In the genomic region with DNA sequence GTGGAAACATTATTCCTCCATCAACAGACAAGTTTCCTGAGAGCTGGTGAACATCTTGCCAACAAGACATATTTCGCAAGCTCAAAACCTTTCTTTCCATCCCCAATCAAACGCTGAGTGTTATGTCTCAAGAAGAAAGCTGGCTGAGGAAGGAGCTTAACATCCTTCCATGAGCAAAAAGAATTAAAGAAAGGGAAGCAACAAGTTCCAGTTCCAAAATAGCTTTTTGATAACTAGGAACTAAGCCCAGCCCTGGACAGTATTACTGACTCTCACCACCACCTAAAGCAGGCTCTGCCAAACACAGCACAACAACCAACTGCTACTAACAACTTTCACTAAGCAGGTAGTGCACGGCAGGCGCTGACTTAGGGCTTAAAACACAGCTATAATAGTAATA, we compare ENCODE assay signal across 10 cellular contexts. TPM values are rescaled to one million over a fixed set of nuclear protein-coding genes. Genes with fewer than 3 reads are reported as not detected.
A peak's percentile ranks its signal among the peaks of the same experiment; 100 is the strongest.
DNase-seq lines count a peak whose midpoint lies in the region; ATAC-seq and TF ChIP-seq lines count a peak whose summit lies in the region.
"Had no signal": no experiment of that assay in that cellular context is flagged by ENCODE, and none has a peak within 500 bp of the region (broad histone marks: within the 10 kb centered on the region; RNA-seq: fewer than 3 reads in every experiment).

No MANE protein-coding gene starts in this region.

- peak overlapping the region; percentile 63 for H3K27ac ChIP-seq in cingulate gyrus (ENCODE audit: low read depth, low read length)
- peak overlapping the region; percentile 82 for H3K27ac ChIP-seq in muscle layer of duodenum (ENCODE audit: low read length)
- peak overlapping the region; percentile 86 for H3K27ac ChIP-seq in upper lobe of right lung
- H3K27ac ChIP-seq: parathyroid adenoma had no signal

- ATAC-seq in upper lobe of right lung (peak; percentile 35), HG03175 (IDR thresholded peaks at IDR 0.05; ENCODE audit: unreplicated experiment) (no peak)

- H3K36me3 ChIP-seq in muscle layer of duodenum (ENCODE audit: control insufficient read depth in 1 of 2, insufficient read depth in 2 of 2, low read length in 2 of 2) (no peaks in the 10 kb centered on the region), upper lobe of right lung (no peaks in the 10 kb centered on the region), MG63 (peaks cover 31% of the 10 kb centered on the region)

- peaks cover 52 to 86% of the 10 kb centered on the region in 2 donors for H3K4me1 ChIP-seq in muscle layer of duodenum (ENCODE audit: control insufficient read depth in 1 of 2, insufficient read depth in 2 of 2, low read length in 2 of 2)
- peaks cover 86% of the 10 kb centered on the region for H3K4me1 ChIP-seq in upper lobe of right lung

- peak overlapping the region; percentile 93 for H3K27ac Mint-ChIP-seq in activated T-cell treated with anti-CD3 and anti-CD28 coated beads, Interleukin-2, amount 50 U/mL, for 24 hours

- H3K27me3 ChIP-seq in muscle layer of duodenum (ENCODE audit: low read depth, low read length) (no peaks in the 10 kb centered on the region), upper lobe of right lung (no peaks in the 10 kb centered on the region), MG63 (no peaks in the 10 kb centered on the region)

- H3K4me3 ChIP-seq in muscle layer of duodenum (ENCODE audit: low read depth in 1 of 2, low read length in 2 of 2) (no peak overlapping the region), upper lobe of right lung (no peak overlapping the region), MG63 (no peak overlapping the region)

- H3K4me3 Mint-ChIP-seq in activated T-cell treated with anti-CD3 and anti-CD28 coated beads, Interleukin-2, amount 50 U/mL, for 24 hours = peak overlapping the region; percentile 49

- peaks cover 74% of the 10 kb centered on the region for H3K36me3 Mint-ChIP-seq in activated T-cell treated with anti-CD3 and anti-CD28 coated beads, Interleukin-2, amount 50 U/mL, for 24 hours (ENCODE audit: low read depth)

- intact Hi-C loops in upper lobe of right lung (cut with DNase I) = no loop called here

- DNase-seq in activated T-cell treated with anti-CD3 and anti-CD28 coated beads, Interleukin-2, amount 50 U/mL, for 24 hours = no peak
- DNase-seq in activated T-cell treated with anti-CD3 and anti-CD28 coated beads for 4 hours = no peak
- no peak for DNase-seq in upper lobe of right lung
- DNase-seq in MG63 = no peak
- no peak for DNase-seq in HuH-7.5 (ENCODE audit: low spot score)
- DNase-seq: central memory CD4-positive, alpha-beta T cell had no signal

- H3K27me3 Mint-ChIP-seq in activated T-cell treated with anti-CD3 and anti-CD28 coated beads, Interleukin-2, amount 50 U/mL, for 24 hours = no peaks in the 10 kb centered on the region

- H3K4me1 Mint-ChIP-seq in activated T-cell treated with anti-CD3 and anti-CD28 coated beads, Interleukin-2, amount 50 U/mL, for 24 hours (ENCODE audit: low read depth) = peaks cover 89% of the 10 kb centered on the region

- TF ChIP-seq CTCF in upper lobe of right lung (IDR thresholded peaks at IDR 0.05) = no peak

- no peaks in the 10 kb centered on the region for H3K9me3 Mint-ChIP-seq in activated T-cell treated with anti-CD3 and anti-CD28 coated beads, Interleukin-2, amount 50 U/mL, for 24 hours

- H3K9me3 ChIP-seq in muscle layer of duodenum (ENCODE audit: control insufficient read depth in 1 of 2, low read length in 2 of 2) = no peaks in the 10 kb centered on the region
- H3K9me3 ChIP-seq in upper lobe of right lung = no peaks in the 10 kb centered on the region
- H3K9me3 ChIP-seq in MG63 = no peaks in the 10 kb centered on the region

RNA-seq across cellular contexts. Expression of a gene that starts 50.2 kb away (rescaled TPM):
- total RNA-seq in upper lobe of right lung = 237 TPM
- 316 and 357 TPM in 2 replicates for total RNA-seq in MG63 (2014; rRNA removed; shearing (Covaris generic); ENCODE audit: low replicate concordance)
